ENCODE assay signal across 20 cellular contexts in the genomic region with DNA sequence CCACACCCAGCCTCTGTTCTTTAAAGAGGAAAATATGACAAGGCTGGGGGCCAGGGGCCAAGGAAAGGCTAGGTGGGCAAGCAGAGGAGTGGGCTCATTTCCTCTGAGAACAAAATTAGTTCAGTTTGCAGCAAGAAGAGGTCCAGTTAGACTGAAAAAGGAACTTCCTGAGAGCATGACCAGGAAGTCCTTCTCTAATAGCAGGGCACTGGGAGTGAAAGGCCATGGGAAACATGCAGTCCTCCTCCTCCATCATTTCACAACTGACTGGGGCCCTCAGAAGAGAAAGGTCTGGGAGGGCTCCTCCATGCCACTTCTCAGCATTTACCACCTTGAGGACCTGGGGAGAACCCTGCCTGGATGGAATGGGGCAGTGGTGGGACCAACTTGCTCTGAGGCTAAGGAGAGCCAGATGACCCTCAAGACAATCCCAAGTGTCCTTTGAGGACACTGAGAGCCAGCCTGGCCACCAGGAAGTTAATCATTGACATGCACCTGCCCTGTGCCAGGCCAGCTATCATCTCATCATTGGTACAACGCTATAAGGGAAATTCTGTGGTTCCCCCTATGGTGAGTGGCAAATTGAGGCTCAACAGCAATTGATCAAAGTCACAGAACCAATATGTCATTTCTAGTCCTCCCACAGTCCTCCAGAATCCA. TPM values are rescaled to one million over a fixed set of nuclear protein-coding genes. Genes with fewer than 3 reads are reported as not detected.
"Had no signal": no experiment of that assay in that cellular context is flagged by ENCODE, and none has a peak within 500 bp of the region (broad histone marks: within the 10 kb centered on the region; RNA-seq: fewer than 3 reads in every experiment).

No MANE protein-coding gene starts in this region.

- DNase-seq: activated CD4-positive, alpha-beta memory T cell treated with anti-CD3 and anti-CD28 coated beads, Interleukin-2, amount 10 ng/mL, durations not matched to agents 7 days and 5 days; activated CD4-positive, alpha-beta T cell treated with anti-CD3 and anti-CD28 coated beads for 4 hours; activated gamma-delta T cell; activated T-cell treated with anti-CD3 and anti-CD28 coated beads, Interleukin-2, amount 50 U/mL, for 48 hours; anterior cingulate cortex; endodermal cell; hippocampal formation; nephron progenitor cell; stimulated activated CD4-positive, alpha-beta T cell treated with anti-CD3 and anti-CD28 coated beads, Interleukin-1b, Interleukin-23, amount 100 ng/mL, for 48 hours had no signal

- H3K4me3 ChIP-seq: dorsolateral prefrontal cortex had no signal

- H3K36me3 Mint-ChIP-seq: activated naive CD8-positive, alpha-beta T cell; stimulated activated effector memory CD8-positive, alpha-beta T cell treated with anti-CD3 and anti-CD28 coated beads, Interleukin-12 subunit alpha, Interleukin-12 subunit beta, amount 100 ng/mL, for 72 hours had no signal

- H3K4me3 Mint-ChIP-seq: activated CD4-positive, alpha-beta memory T cell treated with anti-CD3 and anti-CD28 coated beads, Interleukin-2, amount 10 ng/mL, durations not matched to agents 7 days and 5 days; activated naive CD8-positive, alpha-beta T cell; endodermal cell; nephron progenitor cell; stimulated activated effector memory CD8-positive, alpha-beta T cell treated with anti-CD3 and anti-CD28 coated beads, Interleukin-12 subunit alpha, Interleukin-12 subunit beta, amount 100 ng/mL, for 72 hours; T-helper 1 cell treated with Interleukin-12 subunit alpha and Interleukin-12 subunit beta and Interleukin-4 antibody, amounts not matched to agents 30 μg/mL and 1 μg/mL, for 36 hours had no signal

- H3K27ac Mint-ChIP-seq: activated CD4-positive, alpha-beta memory T cell treated with anti-CD3 and anti-CD28 coated beads, Interleukin-2, amount 10 ng/mL, durations not matched to agents 7 days and 5 days; activated naive CD8-positive, alpha-beta T cell; endodermal cell; nephron progenitor cell; T-helper 1 cell treated with Interleukin-12 subunit alpha and Interleukin-12 subunit beta and Interleukin-4 antibody, amounts not matched to agents 30 μg/mL and 1 μg/mL, for 36 hours had no signal

- H3K27ac ChIP-seq: dorsolateral prefrontal cortex had no signal

- H3K9me3 Mint-ChIP-seq: activated CD4-positive, alpha-beta memory T cell treated with anti-CD3 and anti-CD28 coated beads, Interleukin-2, amount 10 ng/mL, durations not matched to agents 7 days and 5 days; endodermal cell; nephron progenitor cell; stimulated activated effector memory CD8-positive, alpha-beta T cell treated with anti-CD3 and anti-CD28 coated beads, Interleukin-12 subunit alpha, Interleukin-12 subunit beta, amount 100 ng/mL, for 72 hours; T-helper 1 cell treated with Interleukin-12 subunit alpha and Interleukin-12 subunit beta and Interleukin-4 antibody, amounts not matched to agents 30 μg/mL and 1 μg/mL, for 36 hours had no signal

- ATAC-seq: sciatic nerve; stimulated activated effector memory CD8-positive, alpha-beta T cell treated with anti-CD3 and anti-CD28 coated beads, Interleukin-12 subunit alpha, Interleukin-12 subunit beta, amount 100 ng/mL, for 72 hours had no signal

- H3K4me1 Mint-ChIP-seq: activated CD4-positive, alpha-beta memory T cell treated with anti-CD3 and anti-CD28 coated beads, Interleukin-2, amount 10 ng/mL, durations not matched to agents 7 days and 5 days; stimulated activated effector memory CD8-positive, alpha-beta T cell treated with anti-CD3 and anti-CD28 coated beads, Interleukin-12 subunit alpha, Interleukin-12 subunit beta, amount 100 ng/mL, for 72 hours had no signal

RNA-seq across cellular contexts. Expression of a gene that starts 2.0 kb away (rescaled TPM):
- total RNA-seq: activated CD4-positive, alpha-beta memory T cell treated with anti-CD3 and anti-CD28 coated beads, Interleukin-2, amount 10 ng/mL, durations not matched to agents 7 days and 5 days; cerebellum; dorsolateral prefrontal cortex; endodermal cell; kidney epithelial cell; mesenteric fat pad; osteocyte; pulmonary artery endothelial cell; sciatic nerve had no signal
- polyA plus RNA-seq: esophagus had no signal

RNA-seq across cellular contexts. Expression of a gene that starts 9.1 kb away (rescaled TPM):
- total RNA-seq: activated CD4-positive, alpha-beta memory T cell treated with anti-CD3 and anti-CD28 coated beads, Interleukin-2, amount 10 ng/mL, durations not matched to agents 7 days and 5 days; kidney epithelial cell; mesenteric fat pad had no signal

RNA-seq across cellular contexts. Expression of a gene that starts 20.2 kb away (rescaled TPM):
- total RNA-seq: activated CD4-positive, alpha-beta memory T cell treated with anti-CD3 and anti-CD28 coated beads, Interleukin-2, amount 10 ng/mL, durations not matched to agents 7 days and 5 days; kidney epithelial cell; mesenteric fat pad; osteocyte; pulmonary artery endothelial cell had no signal

RNA-seq across cellular contexts. Expression of a gene that starts 48.8 kb away (rescaled TPM):
- total RNA-seq: endodermal cell, kidney epithelial cell, pulmonary artery endothelial cell had no signal
